Comparison of ENCODE assay signal across 8 cellular contexts in the genomic region with DNA sequence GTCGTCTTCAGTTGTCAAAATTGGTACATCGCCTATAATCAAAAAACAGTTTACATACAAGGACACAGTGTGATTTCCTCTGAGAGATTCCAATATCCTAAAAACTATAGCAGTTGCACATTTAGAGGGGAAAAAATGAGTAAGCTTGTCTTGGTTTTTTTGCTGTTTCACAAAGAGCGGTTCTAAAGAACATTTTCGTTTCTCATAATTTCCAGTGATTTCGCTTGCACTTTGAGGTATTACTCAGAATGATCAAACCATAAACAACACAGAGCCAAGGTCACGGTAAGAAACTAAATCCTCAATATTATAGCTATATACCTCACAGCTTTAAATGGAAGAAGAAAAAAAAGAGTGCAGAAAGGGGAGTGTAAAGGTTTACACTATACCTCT. TPM values are rescaled to one million over a fixed set of nuclear protein-coding genes. Genes with fewer than 3 reads are reported as not detected.
DNase-seq lines count a peak whose midpoint lies in the region; ATAC-seq and TF ChIP-seq lines count a peak whose summit lies in the region.

No MANE protein-coding gene starts in this region.

- intact Hi-C loops in activated CD4-positive, alpha-beta memory T cell treated with anti-CD3 and anti-CD28 coated beads for 36 hours (cut with micrococcal nuclease), result loop anchor here (1.0 to 10.0 kb wide), 15 partner anchors 9 to 477 kb away; partner anchors contain the start of genes TENT2 and ZFYVE16
- intact Hi-C loops in testis (cut with DNase I; ENCODE audit: low total_unique reads), result no loop called here

- H3K36me3 ChIP-seq in iPS-18a (ENCODE audit: control insufficient read depth, low read depth, low read length), result peaks cover 33% of the 10 kb centered on the region
- H3K36me3 ChIP-seq in testis (ENCODE audit: low read depth, missing control alignments), result no peaks in the 10 kb centered on the region

- WGBS in testis, 2 donors, result 31 to 46% methylated on average over 6 of the region's 6 CpGs

- H3K4me3 ChIP-seq in iPS-18a (ENCODE audit: low read length), result peak overlapping the region; percentile 88
- peak overlapping the region; percentile 79 to 88 for H3K4me3 ChIP-seq in testis

- no peak for DNase-seq in activated T-cell treated with anti-CD3 and anti-CD28 coated beads, Interleukin-2, amount 50 U/mL, for 4 hours
- no peak for DNase-seq in activated T-cell treated with anti-CD3 and anti-CD28 coated beads, Interleukin-2, amount 50 U/mL, for 1 hour
- no peak for DNase-seq in activated CD4-positive, alpha-beta memory T cell treated with anti-CD3 and anti-CD28 coated beads for 36 hours
- DNase-seq in testis, result no peak
- no peak for DNase-seq in NCI-H1436 treated with DMSO at 0.1 percent for 48 hours (lab: John Stamatoyannopoulos, UW)
- no peak for DNase-seq in NCI-H1105 (lab: John Stamatoyannopoulos, UW)

- peaks cover 29% of the 10 kb centered on the region for H3K36me3 Mint-ChIP-seq in activated T-cell treated with anti-CD3 and anti-CD28 coated beads, Interleukin-2, amount 50 U/mL, for 4 hours (ENCODE audit: insufficient read depth)
- peaks cover 28% of the 10 kb centered on the region for H3K36me3 Mint-ChIP-seq in activated CD4-positive, alpha-beta memory T cell treated with anti-CD3 and anti-CD28 coated beads for 36 hours

- CTCF ChIA-PET in activated CD4-positive, alpha-beta memory T cell treated with anti-CD3 and anti-CD28 coated beads for 36 hours (lab: Charles Lee), result interaction anchor here (0.6 to 2.7 kb wide), 7 partner anchors 27 to 569 kb away, joined by 3 to 13 read pairs (median 4); no protein-coding TSS in a partner anchor

- H3K9me3 ChIP-seq in iPS-18a (ENCODE audit: control insufficient read depth, low read depth, low read length) (no peaks in the 10 kb centered on the region), testis (no peaks in the 10 kb centered on the region)

- H3K27ac ChIP-seq in iPS-18a (ENCODE audit: low read length) (peak overlapping the region; percentile 54), testis (no peak overlapping the region)

- peak; percentile 78 to 82 for ATAC-seq in activated T-cell treated with anti-CD3 and anti-CD28 coated beads, Interleukin-2, amount 50 U/mL, for 4 hours
- ATAC-seq in HG02885 (IDR thresholded peaks at IDR 0.05; ENCODE audit: poor library complexity, unreplicated experiment), result peak; percentile 58

- peak overlapping the region; percentile 94 for H3K4me3 Mint-ChIP-seq in activated T-cell treated with anti-CD3 and anti-CD28 coated beads, Interleukin-2, amount 50 U/mL, for 4 hours
- peak overlapping the region; percentile 84 for H3K4me3 Mint-ChIP-seq in activated CD4-positive, alpha-beta memory T cell treated with anti-CD3 and anti-CD28 coated beads for 36 hours

- POLR2A ChIA-PET in activated CD4-positive, alpha-beta memory T cell treated with anti-CD3 and anti-CD28 coated beads for 36 hours (lab: Charles Lee), result interaction anchor here (0.6 to 1.9 kb wide), 10 partner anchors 10 to 756 kb away, joined by 3 to 37 read pairs (median 5); partner anchors contain the start of genes HOMER1 and SERINC5

- peak overlapping the region; percentile 96 for H3K27ac Mint-ChIP-seq in activated CD4-positive, alpha-beta memory T cell treated with anti-CD3 and anti-CD28 coated beads for 36 hours

- no peaks in the 10 kb centered on the region for H3K9me3 Mint-ChIP-seq in activated T-cell treated with anti-CD3 and anti-CD28 coated beads, Interleukin-2, amount 50 U/mL, for 4 hours
- no peaks in the 10 kb centered on the region for H3K9me3 Mint-ChIP-seq in activated CD4-positive, alpha-beta memory T cell treated with anti-CD3 and anti-CD28 coated beads for 36 hours

- no peak for TF ChIP-seq CTCF in testis (IDR thresholded peaks at IDR 0.05)

- H3K4me1 ChIP-seq in iPS-18a (ENCODE audit: control insufficient read depth, low read depth, low read length), result peaks cover 16% of the 10 kb centered on the region
- peaks cover 4% of the 10 kb centered on the region for H3K4me1 ChIP-seq in testis

- peak overlapping the region; percentile 86 for H3K9ac ChIP-seq in iPS-18a (ENCODE audit: low read length)

- peaks cover 30% of the 10 kb centered on the region for H3K4me1 Mint-ChIP-seq in activated T-cell treated with anti-CD3 and anti-CD28 coated beads, Interleukin-2, amount 50 U/mL, for 4 hours (ENCODE audit: low read depth)
- H3K4me1 Mint-ChIP-seq in activated CD4-positive, alpha-beta memory T cell treated with anti-CD3 and anti-CD28 coated beads for 36 hours (ENCODE audit: low read depth), result peaks cover 41% of the 10 kb centered on the region

- TF ChIP-seq POLR2A in testis (IDR thresholded peaks at IDR 0.05), result no peak

- H3K27me3 Mint-ChIP-seq in activated T-cell treated with anti-CD3 and anti-CD28 coated beads, Interleukin-2, amount 50 U/mL, for 4 hours (ENCODE audit: low read depth), result peaks cover 4% of the 10 kb centered on the region
- no peaks in the 10 kb centered on the region for H3K27me3 Mint-ChIP-seq in activated CD4-positive, alpha-beta memory T cell treated with anti-CD3 and anti-CD28 coated beads for 36 hours

- H3K27me3 ChIP-seq in iPS-18a (ENCODE audit: control insufficient read depth, insufficient read depth, low read length) (no peaks in the 10 kb centered on the region), testis (no peaks in the 10 kb centered on the region)

RNA-seq across cellular contexts. Expression of gene MTX3, which starts 0.9 kb away (rescaled TPM):
- 10 to 100 TPM; 14.8 to 15.0 (median 14.9) TPM for total RNA-seq in activated T-cell treated with anti-CD3 and anti-CD28 coated beads, Interleukin-2, amount 50 U/mL, for 4 hours
- 10 to 100 TPM; 13.3 to 16.8 TPM for total RNA-seq in activated CD4-positive, alpha-beta memory T cell treated with anti-CD3 and anti-CD28 coated beads for 36 hours
- 10 to 100 TPM; 17.5 to 19.4 TPM for total RNA-seq in testis
- polyA plus RNA-seq in testis (ENCODE audit: insufficient read depth, low read depth, low replicate concordance), result 8.7 TPM

RNA-seq across cellular contexts. Expression of gene THBS4, which starts 44.9 kb away (rescaled TPM):
- total RNA-seq in activated T-cell treated with anti-CD3 and anti-CD28 coated beads, Interleukin-2, amount 50 U/mL, for 4 hours, result 1 to 10 TPM in 1 of 3 donors, under 1 TPM in 2; 0.27 to 1.3 (median 0.66) TPM
- total RNA-seq in activated CD4-positive, alpha-beta memory T cell treated with anti-CD3 and anti-CD28 coated beads for 36 hours, result 1 to 10 TPM; 1.8 to 2.2 TPM
- total RNA-seq in testis, result 10 to 100 TPM; 14.1 to 18.3 TPM
- polyA plus RNA-seq in testis (ENCODE audit: insufficient read depth, low read depth, low replicate concordance), result 62.5 TPM

Comparison
In these comparisons a context has a peak if more than half of its experiments do, and no peak if none do; other contexts are left out.
1. RNA of gene THBS4, which starts 44.9 kb away (total RNA-seq): 14.1 to 18.3 TPM in testis; 1.8 to 2.2 TPM in activated CD4-positive, alpha-beta memory T cell treated with anti-CD3 and anti-CD28 coated beads for 36 hours and 0.27 to 1.3 TPM in activated T-cell treated with anti-CD3 and anti-CD28 coated beads, Interleukin-2, amount 50 U/mL, for 4 hours; every median in the first group is over 4 times any median in the second.